In genomic region chr2:120373424-120373823, GRCh38 we compare ENCODE assay signal across 23 cellular contexts. TPM values are rescaled to one million over a fixed set of nuclear protein-coding genes. Genes with fewer than 3 reads are reported as not detected.
"Had no signal": no experiment of that assay in that cellular context is flagged by ENCODE, and none has a peak within 500 bp of the region (broad histone marks: within the 10 kb centered on the region; RNA-seq: fewer than 3 reads in every experiment).

No MANE protein-coding gene starts in this region.

- H3K27ac Mint-ChIP-seq: activated CD4-positive, alpha-beta T cell treated with anti-CD3 and anti-CD28 coated beads for 36 hours; activated naive CD4-positive, alpha-beta T cell treated with anti-CD3 and anti-CD28 coated beads, Interleukin-2, amount 50 U/mL, for 24 hours; dendritic cell treated with granulocyte-macrophage colony-stimulating factor and Interleukin-4, amounts not matched to agents 40 ng/mL and 50 ng/mL, for 4 days; immature natural killer cell; naive thymus-derived CD4-positive, alpha-beta T cell; T-helper 2 cell treated with Interferon-gamma antibody and Interleukin-4, amounts not matched to agents 5 μg/mL and 100 μg/mL, for 36 hours; type B pancreatic cell had no signal

- H3K4me3 ChIP-seq: esophagus muscularis mucosa, gastroesophageal sphincter, heart left ventricle, ovary, psoas muscle, right lobe of liver, smooth muscle cell, stomach, testis had no signal

- H3K9me3 Mint-ChIP-seq: activated naive CD4-positive, alpha-beta T cell treated with anti-CD3 and anti-CD28 coated beads, Interleukin-2, amount 50 U/mL, for 24 hours; dendritic cell treated with granulocyte-macrophage colony-stimulating factor and Interleukin-4, amounts not matched to agents 40 ng/mL and 50 ng/mL, for 4 days; immature natural killer cell; T-helper 2 cell treated with Interferon-gamma antibody and Interleukin-4, amounts not matched to agents 5 μg/mL and 100 μg/mL, for 36 hours; type B pancreatic cell had no signal

- H3K4me1 Mint-ChIP-seq: activated CD4-positive, alpha-beta T cell treated with anti-CD3 and anti-CD28 coated beads for 36 hours; activated naive CD4-positive, alpha-beta T cell treated with anti-CD3 and anti-CD28 coated beads, Interleukin-2, amount 50 U/mL, for 24 hours; immature natural killer cell; naive thymus-derived CD4-positive, alpha-beta T cell had no signal

- H3K4me1 ChIP-seq: esophagus muscularis mucosa, gastroesophageal sphincter, heart left ventricle, psoas muscle, right lobe of liver, stomach, testis had no signal

- H3K4me2 ChIP-seq: smooth muscle cell had no signal

- H3K9me3 ChIP-seq: esophagus muscularis mucosa, gastroesophageal sphincter, ovary, psoas muscle, right lobe of liver, stomach, testis had no signal

- H3K27me3 ChIP-seq: ovary, right lobe of liver, testis had no signal

- FAIRE-seq: endothelial cell of umbilical vein, TTC549 had no signal

- H3K36me3 Mint-ChIP-seq: activated naive CD4-positive, alpha-beta T cell treated with anti-CD3 and anti-CD28 coated beads, Interleukin-2, amount 50 U/mL, for 24 hours; immature natural killer cell; naive thymus-derived CD4-positive, alpha-beta T cell; type B pancreatic cell had no signal

- H3K36me3 ChIP-seq: esophagus muscularis mucosa, gastroesophageal sphincter, heart left ventricle, ovary, right lobe of liver, stomach had no signal

- DNase-seq: activated CD4-positive, alpha-beta T cell treated with anti-CD3 and anti-CD28 coated beads for 36 hours; activated CD4-positive, alpha-beta T cell treated with anti-CD3 and anti-CD28 coated beads, Interleukin-2, amount 50 U/mL, for 48 hours; activated gamma-delta T cell; effector CD8-positive, alpha-beta T cell; immature natural killer cell; mesenchymal stem cell; naive thymus-derived CD4-positive, alpha-beta T cell; ovary; stimulated activated CD4-positive, alpha-beta T cell treated with anti-CD3 and anti-CD28 coated beads, Interleukin-4, amount 100 ng/mL, for 1 hour; stomach; testis had no signal

- H3K27ac ChIP-seq: esophagus muscularis mucosa, gastroesophageal sphincter, heart left ventricle, ovary, psoas muscle, right lobe of liver, stomach, testis had no signal

- H3K4me3 Mint-ChIP-seq: activated CD4-positive, alpha-beta T cell treated with anti-CD3 and anti-CD28 coated beads for 36 hours; activated naive CD4-positive, alpha-beta T cell treated with anti-CD3 and anti-CD28 coated beads, Interleukin-2, amount 50 U/mL, for 24 hours; dendritic cell treated with granulocyte-macrophage colony-stimulating factor and Interleukin-4, amounts not matched to agents 40 ng/mL and 50 ng/mL, for 4 days; immature natural killer cell; naive thymus-derived CD4-positive, alpha-beta T cell; T-helper 2 cell treated with Interferon-gamma antibody and Interleukin-4, amounts not matched to agents 5 μg/mL and 100 μg/mL, for 36 hours; type B pancreatic cell had no signal

RNA-seq across cellular contexts. Expression of gene INHBB, which starts 27.5 kb away (rescaled TPM):
- total RNA-seq: activated CD4-positive, alpha-beta T cell treated with anti-CD3 and anti-CD28 coated beads for 36 hours; naive thymus-derived CD4-positive, alpha-beta T cell had no signal
- polyA plus RNA-seq: immature natural killer cell; naive thymus-derived CD4-positive, alpha-beta T cell had no signal
